In the genomic region with DNA sequence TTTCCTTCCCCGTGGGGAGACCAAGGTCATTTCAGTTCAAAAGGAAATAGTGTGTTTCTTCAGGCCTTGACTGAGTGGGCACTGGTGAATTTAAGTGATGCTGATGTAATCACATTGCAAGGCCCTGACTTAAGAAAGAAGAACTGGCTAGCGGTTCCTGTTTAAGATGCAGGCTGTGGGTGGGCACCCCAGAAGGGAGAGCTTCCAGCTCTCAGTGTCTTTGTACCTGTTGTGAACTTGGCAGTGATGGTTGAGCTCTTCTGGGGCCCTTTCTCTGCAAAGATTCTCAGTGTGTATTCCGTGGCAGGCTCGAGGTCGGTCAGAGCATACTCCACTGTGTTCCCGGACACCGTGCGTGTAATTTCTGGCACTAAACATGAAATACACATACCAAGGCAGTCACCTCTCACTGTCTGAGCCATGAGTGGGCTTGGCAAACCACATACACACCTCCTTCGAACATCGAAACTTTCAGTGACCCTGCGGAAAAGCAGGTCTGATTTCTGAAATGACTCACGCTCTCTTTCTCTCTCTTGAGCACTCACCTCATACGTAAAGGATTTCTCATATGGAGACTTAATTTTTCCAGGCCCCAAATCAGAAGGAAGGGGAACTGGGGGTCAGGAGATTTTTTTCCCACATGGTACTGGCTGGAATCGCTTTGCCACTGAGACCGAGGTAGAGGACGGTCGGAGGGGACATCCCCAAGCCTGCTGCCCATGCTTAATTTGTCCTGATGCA, we compare ENCODE assay signal across 1 cellular context.
TF ChIP-seq lines count a peak whose summit lies in the region.

No MANE protein-coding gene starts in this region.

TF ChIP-seq in WTC11, 78 proteins besides CTCF, POLR2A, EP300 and RAD21 (continued from another document):
- TF ChIP-seq, protein P1, sequence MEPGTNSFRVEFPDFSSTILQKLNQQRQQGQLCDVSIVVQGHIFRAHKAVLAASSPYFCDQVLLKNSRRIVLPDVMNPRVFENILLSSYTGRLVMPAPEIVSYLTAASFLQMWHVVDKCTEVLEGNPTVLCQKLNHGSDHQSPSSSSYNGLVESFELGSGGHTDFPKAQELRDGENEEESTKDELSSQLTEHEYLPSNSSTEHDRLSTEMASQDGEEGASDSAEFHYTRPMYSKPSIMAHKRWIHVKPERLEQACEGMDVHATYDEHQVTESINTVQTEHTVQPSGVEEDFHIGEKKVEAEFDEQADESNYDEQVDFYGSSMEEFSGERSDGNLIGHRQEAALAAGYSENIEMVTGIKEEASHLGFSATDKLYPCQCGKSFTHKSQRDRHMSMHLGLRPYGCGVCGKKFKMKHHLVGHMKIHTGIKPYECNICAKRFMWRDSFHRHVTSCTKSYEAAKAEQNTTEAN (CRISPR knock-in tag; IDR thresholded peaks at IDR 0.05), result no peak
- TF ChIP-seq ZNF396 (CRISPR knock-in tag; IDR thresholded peaks at IDR 0.05; ENCODE audit: borderline replicate concordance), result no peak
- TF ChIP-seq FOXJ3 (CRISPR knock-in tag; IDR thresholded peaks at IDR 0.05; ENCODE audit: borderline replicate concordance), result no peak
- no peak for TF ChIP-seq RELA (CRISPR knock-in tag; IDR thresholded peaks at IDR 0.05; ENCODE audit: borderline replicate concordance)
- TF ChIP-seq, protein P2, sequence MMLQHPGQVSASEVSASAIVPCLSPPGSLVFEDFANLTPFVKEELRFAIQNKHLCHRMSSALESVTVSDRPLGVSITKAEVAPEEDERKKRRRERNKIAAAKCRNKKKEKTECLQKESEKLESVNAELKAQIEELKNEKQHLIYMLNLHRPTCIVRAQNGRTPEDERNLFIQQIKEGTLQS (CRISPR knock-in tag; conservative IDR thresholded peaks at IDR 0.05), result no peak
- TF ChIP-seq, protein P3, sequence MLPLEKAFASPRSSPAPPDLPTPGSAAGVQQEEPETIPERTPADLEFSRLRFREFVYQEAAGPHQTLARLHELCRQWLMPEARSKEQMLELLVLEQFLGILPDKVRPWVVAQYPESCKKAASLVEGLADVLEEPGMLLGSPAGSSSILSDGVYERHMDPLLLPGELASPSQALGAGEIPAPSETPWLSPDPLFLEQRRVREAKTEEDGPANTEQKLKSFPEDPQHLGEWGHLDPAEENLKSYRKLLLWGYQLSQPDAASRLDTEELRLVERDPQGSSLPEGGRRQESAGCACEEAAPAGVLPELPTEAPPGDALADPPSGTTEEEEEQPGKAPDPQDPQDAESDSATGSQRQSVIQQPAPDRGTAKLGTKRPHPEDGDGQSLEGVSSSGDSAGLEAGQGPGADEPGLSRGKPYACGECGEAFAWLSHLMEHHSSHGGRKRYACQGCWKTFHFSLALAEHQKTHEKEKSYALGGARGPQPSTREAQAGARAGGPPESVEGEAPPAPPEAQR (CRISPR knock-in tag; IDR thresholded peaks at IDR 0.05), result no peak
- TF ChIP-seq, protein P4, sequence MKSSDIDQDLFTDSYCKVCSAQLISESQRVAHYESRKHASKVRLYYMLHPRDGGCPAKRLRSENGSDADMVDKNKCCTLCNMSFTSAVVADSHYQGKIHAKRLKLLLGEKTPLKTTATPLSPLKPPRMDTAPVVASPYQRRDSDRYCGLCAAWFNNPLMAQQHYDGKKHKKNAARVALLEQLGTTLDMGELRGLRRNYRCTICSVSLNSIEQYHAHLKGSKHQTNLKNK (CRISPR knock-in tag; IDR thresholded peaks at IDR 0.05), result no peak
- TF ChIP-seq, protein P5, sequence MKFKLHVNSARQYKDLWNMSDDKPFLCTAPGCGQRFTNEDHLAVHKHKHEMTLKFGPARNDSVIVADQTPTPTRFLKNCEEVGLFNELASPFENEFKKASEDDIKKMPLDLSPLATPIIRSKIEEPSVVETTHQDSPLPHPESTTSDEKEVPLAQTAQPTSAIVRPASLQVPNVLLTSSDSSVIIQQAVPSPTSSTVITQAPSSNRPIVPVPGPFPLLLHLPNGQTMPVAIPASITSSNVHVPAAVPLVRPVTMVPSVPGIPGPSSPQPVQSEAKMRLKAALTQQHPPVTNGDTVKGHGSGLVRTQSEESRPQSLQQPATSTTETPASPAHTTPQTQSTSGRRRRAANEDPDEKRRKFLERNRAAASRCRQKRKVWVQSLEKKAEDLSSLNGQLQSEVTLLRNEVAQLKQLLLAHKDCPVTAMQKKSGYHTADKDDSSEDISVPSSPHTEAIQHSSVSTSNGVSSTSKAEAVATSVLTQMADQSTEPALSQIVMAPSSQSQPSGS (CRISPR knock-in tag; IDR thresholded peaks at IDR 0.05; ENCODE audit: borderline replicate concordance, low read depth), result no peak
- TF ChIP-seq, protein P6, sequence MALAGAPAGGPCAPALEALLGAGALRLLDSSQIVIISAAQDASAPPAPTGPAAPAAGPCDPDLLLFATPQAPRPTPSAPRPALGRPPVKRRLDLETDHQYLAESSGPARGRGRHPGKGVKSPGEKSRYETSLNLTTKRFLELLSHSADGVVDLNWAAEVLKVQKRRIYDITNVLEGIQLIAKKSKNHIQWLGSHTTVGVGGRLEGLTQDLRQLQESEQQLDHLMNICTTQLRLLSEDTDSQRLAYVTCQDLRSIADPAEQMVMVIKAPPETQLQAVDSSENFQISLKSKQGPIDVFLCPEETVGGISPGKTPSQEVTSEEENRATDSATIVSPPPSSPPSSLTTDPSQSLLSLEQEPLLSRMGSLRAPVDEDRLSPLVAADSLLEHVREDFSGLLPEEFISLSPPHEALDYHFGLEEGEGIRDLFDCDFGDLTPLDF (CRISPR knock-in tag; IDR thresholded peaks at IDR 0.05), result no peak
TF ChIP-seq in WTC11: peak in this region for 0.
